In the genomic region with DNA sequence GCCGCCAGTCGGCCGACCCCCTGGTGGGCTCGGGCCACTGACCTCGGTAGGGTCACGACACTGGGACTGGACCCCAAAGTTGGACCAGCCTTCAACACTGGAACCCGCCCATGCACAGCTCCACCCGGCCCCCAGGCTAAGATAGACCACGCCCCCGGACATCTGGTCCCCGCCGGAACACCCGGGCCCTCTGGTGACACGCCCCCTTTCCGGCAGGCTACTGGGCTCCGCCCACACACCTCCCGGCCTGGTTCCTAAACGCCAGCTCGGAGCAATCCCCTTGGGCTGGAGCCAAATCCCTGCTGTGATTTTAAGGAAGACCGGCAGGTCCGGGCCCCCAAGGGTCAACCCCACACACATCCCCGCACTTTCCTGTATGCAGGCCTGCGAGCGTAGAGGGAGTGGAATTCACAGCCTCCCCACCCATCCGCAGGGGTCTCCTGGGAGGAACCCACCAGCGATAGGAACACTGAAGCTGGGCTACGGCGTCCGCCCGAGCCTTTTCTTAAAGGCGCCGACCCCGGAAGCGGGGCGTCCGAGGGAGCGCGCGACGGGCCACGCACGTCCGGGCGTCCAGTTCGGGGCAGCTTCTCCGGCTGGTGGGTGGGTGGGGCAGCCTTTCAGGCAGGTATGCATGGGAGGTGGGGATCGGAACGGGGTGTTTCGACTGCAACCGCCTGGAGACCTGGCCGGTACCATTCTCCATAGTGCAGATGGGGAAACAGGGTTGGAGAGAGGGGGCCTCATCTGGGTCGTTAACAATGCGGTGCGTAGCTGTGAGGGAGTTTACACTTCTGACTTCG, we compare ENCODE assay signal across 1 cellular context.
A peak's percentile ranks its signal among the peaks of the same experiment; 100 is the strongest.
TF ChIP-seq lines count a peak whose summit lies in the region.

A gene with protein sequence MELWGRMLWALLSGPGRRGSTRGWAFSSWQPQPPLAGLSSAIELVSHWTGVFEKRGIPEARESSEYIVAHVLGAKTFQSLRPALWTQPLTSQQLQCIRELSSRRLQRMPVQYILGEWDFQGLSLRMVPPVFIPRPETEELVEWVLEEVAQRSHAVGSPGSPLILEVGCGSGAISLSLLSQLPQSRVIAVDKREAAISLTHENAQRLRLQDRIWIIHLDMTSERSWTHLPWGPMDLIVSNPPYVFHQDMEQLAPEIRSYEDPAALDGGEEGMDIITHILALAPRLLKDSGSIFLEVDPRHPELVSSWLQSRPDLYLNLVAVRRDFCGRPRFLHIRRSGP (plus strand): TSS at position 576 of the 803 bp plus-strand sequence. CDS start 1,583 bp downstream, outside the sequence.

TF ChIP-seq in GM12878, 131 proteins besides CTCF, POLR2A, EP300 and RAD21 (continued from another document and continues in another):
- TF ChIP-seq, protein P1, sequence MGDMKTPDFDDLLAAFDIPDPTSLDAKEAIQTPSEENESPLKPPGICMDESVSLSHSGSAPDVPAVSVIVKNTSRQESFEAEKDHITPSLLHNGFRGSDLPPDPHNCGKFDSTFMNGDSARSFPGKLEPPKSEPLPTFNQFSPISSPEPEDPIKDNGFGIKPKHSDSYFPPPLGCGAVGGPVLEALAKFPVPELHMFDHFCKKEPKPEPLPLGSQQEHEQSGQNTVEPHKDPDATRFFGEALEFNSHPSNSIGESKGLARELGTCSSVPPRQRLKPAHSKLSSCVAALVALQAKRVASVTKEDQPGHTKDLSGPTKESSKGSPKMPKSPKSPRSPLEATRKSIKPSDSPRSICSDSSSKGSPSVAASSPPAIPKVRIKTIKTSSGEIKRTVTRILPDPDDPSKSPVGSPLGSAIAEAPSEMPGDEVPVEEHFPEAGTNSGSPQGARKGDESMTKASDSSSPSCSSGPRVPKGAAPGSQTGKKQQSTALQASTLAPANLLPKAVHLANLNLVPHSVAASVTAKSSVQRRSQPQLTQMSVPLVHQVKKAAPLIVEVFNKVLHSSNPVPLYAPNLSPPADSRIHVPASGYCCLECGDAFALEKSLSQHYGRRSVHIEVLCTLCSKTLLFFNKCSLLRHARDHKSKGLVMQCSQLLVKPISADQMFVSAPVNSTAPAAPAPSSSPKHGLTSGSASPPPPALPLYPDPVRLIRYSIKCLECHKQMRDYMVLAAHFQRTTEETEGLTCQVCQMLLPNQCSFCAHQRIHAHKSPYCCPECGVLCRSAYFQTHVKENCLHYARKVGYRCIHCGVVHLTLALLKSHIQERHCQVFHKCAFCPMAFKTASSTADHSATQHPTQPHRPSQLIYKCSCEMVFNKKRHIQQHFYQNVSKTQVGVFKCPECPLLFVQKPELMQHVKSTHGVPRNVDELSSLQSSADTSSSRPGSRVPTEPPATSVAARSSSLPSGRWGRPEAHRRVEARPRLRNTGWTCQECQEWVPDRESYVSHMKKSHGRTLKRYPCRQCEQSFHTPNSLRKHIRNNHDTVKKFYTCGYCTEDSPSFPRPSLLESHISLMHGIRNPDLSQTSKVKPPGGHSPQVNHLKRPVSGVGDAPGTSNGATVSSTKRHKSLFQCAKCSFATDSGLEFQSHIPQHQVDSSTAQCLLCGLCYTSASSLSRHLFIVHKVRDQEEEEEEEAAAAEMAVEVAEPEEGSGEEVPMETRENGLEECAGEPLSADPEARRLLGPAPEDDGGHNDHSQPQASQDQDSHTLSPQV (IDR thresholded peaks at IDR 0.05), result peak; percentile 7; the same call in 1 of the 2 replicates
- TF ChIP-seq NFYA (IDR thresholded peaks at IDR 0.05; ENCODE audit: borderline replicate concordance, low read depth, low read length) (no peak), STAT3 (IDR thresholded peaks at IDR 0.05; ENCODE audit: low read depth, low read length) (no peak), CHD4 (IDR thresholded peaks at IDR 0.05) (no peak), CBX3 (IDR thresholded peaks at IDR 0.05; ENCODE audit: borderline replicate concordance, low read depth) (no peak), MXI1 (IDR thresholded peaks at IDR 0.05; ENCODE audit: low read depth, low read length) (0 out of 2 replicates have a peak, but pooled peaks have one; percentile 76), JUND (IDR thresholded peaks at IDR 0.05; ENCODE audit: low read depth, low read length) (no peak), KDM1A (IDR thresholded peaks at IDR 0.05; ENCODE audit: borderline replicate concordance) (no peak), HDAC2 (IDR thresholded peaks at IDR 0.05) (no peak), FOXK2 (IDR thresholded peaks at IDR 0.05) (no peak), SMAD5 (IDR thresholded peaks at IDR 0.05; ENCODE audit: low read depth) (no peak; the same call in 1 of the 2 replicates), ZNF207 (IDR thresholded peaks at IDR 0.05; ENCODE audit: borderline replicate concordance) (peak; percentile 97), RFX5 (IDR thresholded peaks at IDR 0.05; ENCODE audit: low read depth, low read length) (peak; percentile 19; the same call in 1 of the 2 replicates), SPI1 (IDR thresholded peaks at IDR 0.05; ENCODE audit: borderline replicate concordance, insufficient read depth, low read depth, low read length) (no peak), SREBF1 (IDR thresholded peaks at IDR 0.05; ENCODE audit: low read length) (no peak), TCF7 (IDR thresholded peaks at IDR 0.05; ENCODE audit: borderline replicate concordance) (no peak), POU2F2 (IDR thresholded peaks at IDR 0.05; ENCODE audit: borderline replicate concordance, low read depth, low read length) (0 out of 3 replicates have a peak, but pooled peaks have one; percentile 38), MTA3 (IDR thresholded peaks at IDR 0.05; ENCODE audit: borderline replicate concordance, low read length) (no peak; the same call in 1 of the 2 replicates), PAX5 (IDR thresholded peaks at IDR 0.05; ENCODE audit: borderline replicate concordance, low read depth, low read length) (no peak), CHD2 (IDR thresholded peaks at IDR 0.05; ENCODE audit: borderline replicate concordance, low read depth, low read length) (peak; percentile 54; the same call in 1 of the 2 replicates), MYC (IDR thresholded peaks at IDR 0.05; ENCODE audit: insufficient read depth, insufficient read length, insufficient replicate concordance, low read length, severe bottlenecking) (no peak)
- TF ChIP-seq, protein P2, sequence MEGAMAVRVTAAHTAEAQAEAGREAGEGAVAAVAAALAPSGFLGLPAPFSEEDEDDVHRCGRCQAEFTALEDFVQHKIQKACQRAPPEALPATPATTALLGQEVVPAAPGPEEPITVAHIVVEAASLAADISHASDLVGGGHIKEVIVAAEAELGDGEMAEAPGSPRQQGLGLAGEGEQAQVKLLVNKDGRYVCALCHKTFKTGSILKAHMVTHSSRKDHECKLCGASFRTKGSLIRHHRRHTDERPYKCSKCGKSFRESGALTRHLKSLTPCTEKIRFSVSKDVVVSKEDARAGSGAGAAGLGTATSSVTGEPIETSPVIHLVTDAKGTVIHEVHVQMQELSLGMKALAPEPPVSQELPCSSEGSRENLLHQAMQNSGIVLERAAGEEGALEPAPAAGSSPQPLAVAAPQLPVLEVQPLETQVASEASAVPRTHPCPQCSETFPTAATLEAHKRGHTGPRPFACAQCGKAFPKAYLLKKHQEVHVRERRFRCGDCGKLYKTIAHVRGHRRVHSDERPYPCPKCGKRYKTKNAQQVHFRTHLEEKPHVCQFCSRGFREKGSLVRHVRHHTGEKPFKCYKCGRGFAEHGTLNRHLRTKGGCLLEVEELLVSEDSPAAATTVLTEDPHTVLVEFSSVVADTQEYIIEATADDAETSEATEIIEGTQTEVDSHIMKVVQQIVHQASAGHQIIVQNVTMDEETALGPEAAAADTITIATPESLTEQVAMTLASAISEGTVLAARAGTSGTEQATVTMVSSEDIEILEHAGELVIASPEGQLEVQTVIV (IDR thresholded peaks at IDR 0.05; ENCODE audit: borderline replicate concordance, partially characterized antibody), result peak; percentile 82
- TF ChIP-seq, protein P3, sequence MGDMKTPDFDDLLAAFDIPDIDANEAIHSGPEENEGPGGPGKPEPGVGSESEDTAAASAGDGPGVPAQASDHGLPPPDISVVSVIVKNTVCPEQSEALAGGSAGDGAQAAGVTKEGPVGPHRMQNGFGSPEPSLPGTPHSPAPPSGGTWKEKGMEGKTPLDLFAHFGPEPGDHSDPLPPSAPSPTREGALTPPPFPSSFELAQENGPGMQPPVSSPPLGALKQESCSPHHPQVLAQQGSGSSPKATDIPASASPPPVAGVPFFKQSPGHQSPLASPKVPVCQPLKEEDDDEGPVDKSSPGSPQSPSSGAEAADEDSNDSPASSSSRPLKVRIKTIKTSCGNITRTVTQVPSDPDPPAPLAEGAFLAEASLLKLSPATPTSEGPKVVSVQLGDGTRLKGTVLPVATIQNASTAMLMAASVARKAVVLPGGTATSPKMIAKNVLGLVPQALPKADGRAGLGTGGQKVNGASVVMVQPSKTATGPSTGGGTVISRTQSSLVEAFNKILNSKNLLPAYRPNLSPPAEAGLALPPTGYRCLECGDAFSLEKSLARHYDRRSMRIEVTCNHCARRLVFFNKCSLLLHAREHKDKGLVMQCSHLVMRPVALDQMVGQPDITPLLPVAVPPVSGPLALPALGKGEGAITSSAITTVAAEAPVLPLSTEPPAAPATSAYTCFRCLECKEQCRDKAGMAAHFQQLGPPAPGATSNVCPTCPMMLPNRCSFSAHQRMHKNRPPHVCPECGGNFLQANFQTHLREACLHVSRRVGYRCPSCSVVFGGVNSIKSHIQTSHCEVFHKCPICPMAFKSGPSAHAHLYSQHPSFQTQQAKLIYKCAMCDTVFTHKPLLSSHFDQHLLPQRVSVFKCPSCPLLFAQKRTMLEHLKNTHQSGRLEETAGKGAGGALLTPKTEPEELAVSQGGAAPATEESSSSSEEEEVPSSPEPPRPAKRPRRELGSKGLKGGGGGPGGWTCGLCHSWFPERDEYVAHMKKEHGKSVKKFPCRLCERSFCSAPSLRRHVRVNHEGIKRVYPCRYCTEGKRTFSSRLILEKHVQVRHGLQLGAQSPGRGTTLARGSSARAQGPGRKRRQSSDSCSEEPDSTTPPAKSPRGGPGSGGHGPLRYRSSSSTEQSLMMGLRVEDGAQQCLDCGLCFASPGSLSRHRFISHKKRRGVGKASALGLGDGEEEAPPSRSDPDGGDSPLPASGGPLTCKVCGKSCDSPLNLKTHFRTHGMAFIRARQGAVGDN (IDR thresholded peaks at IDR 0.05), result peak; percentile 40; the same call in 1 of the 2 replicates
- TF ChIP-seq, protein P4, sequence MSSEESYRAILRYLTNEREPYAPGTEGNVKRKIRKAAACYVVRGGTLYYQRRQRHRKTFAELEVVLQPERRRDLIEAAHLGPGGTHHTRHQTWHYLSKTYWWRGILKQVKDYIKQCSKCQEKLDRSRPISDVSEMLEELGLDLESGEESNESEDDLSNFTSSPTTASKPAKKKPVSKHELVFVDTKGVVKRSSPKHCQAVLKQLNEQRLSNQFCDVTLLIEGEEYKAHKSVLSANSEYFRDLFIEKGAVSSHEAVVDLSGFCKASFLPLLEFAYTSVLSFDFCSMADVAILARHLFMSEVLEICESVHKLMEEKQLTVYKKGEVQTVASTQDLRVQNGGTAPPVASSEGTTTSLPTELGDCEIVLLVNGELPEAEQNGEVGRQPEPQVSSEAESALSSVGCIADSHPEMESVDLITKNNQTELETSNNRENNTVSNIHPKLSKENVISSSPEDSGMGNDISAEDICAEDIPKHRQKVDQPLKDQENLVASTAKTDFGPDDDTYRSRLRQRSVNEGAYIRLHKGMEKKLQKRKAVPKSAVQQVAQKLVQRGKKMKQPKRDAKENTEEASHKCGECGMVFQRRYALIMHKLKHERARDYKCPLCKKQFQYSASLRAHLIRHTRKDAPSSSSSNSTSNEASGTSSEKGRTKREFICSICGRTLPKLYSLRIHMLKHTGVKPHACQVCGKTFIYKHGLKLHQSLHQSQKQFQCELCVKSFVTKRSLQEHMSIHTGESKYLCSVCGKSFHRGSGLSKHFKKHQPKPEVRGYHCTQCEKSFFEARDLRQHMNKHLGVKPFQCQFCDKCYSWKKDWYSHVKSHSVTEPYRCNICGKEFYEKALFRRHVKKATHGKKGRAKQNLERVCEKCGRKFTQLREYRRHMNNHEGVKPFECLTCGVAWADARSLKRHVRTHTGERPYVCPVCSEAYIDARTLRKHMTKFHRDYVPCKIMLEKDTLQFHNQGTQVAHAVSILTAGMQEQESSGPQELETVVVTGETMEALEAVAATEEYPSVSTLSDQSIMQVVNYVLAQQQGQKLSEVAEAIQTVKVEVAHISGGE (CRISPR knock-in tag; IDR thresholded peaks at IDR 0.05), result peak; percentile 93
- TF ChIP-seq, protein P5, sequence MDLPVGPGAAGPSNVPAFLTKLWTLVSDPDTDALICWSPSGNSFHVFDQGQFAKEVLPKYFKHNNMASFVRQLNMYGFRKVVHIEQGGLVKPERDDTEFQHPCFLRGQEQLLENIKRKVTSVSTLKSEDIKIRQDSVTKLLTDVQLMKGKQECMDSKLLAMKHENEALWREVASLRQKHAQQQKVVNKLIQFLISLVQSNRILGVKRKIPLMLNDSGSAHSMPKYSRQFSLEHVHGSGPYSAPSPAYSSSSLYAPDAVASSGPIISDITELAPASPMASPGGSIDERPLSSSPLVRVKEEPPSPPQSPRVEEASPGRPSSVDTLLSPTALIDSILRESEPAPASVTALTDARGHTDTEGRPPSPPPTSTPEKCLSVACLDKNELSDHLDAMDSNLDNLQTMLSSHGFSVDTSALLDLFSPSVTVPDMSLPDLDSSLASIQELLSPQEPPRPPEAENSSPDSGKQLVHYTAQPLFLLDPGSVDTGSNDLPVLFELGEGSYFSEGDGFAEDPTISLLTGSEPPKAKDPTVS (IDR thresholded peaks at IDR 0.05; ENCODE audit: low read depth, low read length), result no peak
- TF ChIP-seq, protein P6, sequence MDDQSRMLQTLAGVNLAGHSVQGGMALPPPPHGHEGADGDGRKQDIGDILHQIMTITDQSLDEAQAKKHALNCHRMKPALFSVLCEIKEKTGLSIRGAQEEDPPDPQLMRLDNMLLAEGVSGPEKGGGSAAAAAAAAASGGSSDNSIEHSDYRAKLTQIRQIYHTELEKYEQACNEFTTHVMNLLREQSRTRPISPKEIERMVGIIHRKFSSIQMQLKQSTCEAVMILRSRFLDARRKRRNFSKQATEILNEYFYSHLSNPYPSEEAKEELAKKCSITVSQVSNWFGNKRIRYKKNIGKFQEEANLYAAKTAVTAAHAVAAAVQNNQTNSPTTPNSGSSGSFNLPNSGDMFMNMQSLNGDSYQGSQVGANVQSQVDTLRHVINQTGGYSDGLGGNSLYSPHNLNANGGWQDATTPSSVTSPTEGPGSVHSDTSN (IDR thresholded peaks at IDR 0.05; ENCODE audit: insufficient replicate concordance, low read depth, low read length), result no peak
- TF ChIP-seq, protein P7, sequence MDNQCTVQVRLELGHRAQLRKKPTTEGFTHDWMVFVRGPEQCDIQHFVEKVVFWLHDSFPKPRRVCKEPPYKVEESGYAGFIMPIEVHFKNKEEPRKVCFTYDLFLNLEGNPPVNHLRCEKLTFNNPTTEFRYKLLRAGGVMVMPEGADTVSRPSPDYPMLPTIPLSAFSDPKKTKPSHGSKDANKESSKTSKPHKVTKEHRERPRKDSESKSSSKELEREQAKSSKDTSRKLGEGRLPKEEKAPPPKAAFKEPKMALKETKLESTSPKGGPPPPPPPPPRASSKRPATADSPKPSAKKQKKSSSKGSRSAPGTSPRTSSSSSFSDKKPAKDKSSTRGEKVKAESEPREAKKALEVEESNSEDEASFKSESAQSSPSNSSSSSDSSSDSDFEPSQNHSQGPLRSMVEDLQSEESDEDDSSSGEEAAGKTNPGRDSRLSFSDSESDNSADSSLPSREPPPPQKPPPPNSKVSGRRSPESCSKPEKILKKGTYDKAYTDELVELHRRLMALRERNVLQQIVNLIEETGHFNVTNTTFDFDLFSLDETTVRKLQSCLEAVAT (IDR thresholded peaks at IDR 0.05), result no peak
- TF ChIP-seq, protein P8, sequence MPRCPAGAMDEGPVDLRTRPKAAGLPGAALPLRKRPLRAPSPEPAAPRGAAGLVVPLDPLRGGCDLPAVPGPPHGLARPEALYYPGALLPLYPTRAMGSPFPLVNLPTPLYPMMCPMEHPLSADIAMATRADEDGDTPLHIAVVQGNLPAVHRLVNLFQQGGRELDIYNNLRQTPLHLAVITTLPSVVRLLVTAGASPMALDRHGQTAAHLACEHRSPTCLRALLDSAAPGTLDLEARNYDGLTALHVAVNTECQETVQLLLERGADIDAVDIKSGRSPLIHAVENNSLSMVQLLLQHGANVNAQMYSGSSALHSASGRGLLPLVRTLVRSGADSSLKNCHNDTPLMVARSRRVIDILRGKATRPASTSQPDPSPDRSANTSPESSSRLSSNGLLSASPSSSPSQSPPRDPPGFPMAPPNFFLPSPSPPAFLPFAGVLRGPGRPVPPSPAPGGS (IDR thresholded peaks at IDR 0.05; ENCODE audit: borderline replicate concordance, insufficient read depth, low read depth, low read length, poor library complexity, severe bottlenecking), result peak; percentile 23
